In genomic region chr10:119246862-119247549, GRCh38 we compare ENCODE assay signal across 12 cellular contexts. TPM values are rescaled to one million over a fixed set of nuclear protein-coding genes. Genes with fewer than 3 reads are reported as not detected.
A peak's percentile ranks its signal among the peaks of the same experiment; 100 is the strongest.
DNase-seq lines count a peak whose midpoint lies in the region; ATAC-seq and TF ChIP-seq lines count a peak whose summit lies in the region.
"Had no signal": no experiment of that assay in that cellular context is flagged by ENCODE, and none has a peak within 500 bp of the region (broad histone marks: within the 10 kb centered on the region; RNA-seq: fewer than 3 reads in every experiment).

No MANE protein-coding gene starts in this region.

- H3K4me3 ChIP-seq in AG04450 (ENCODE audit: low read depth, low read length) (no peak overlapping the region), fibroblast of mammary gland (ENCODE audit: control insufficient read depth, low read depth, low read length) (no peak overlapping the region)
- H3K4me3 ChIP-seq: pancreas had no signal

- no peaks in the 10 kb centered on the region for H3K9me3 ChIP-seq in AG04450 (ENCODE audit: control insufficient read depth, insufficient read depth, low read length)
- H3K9me3 ChIP-seq: pancreas had no signal

- no peak overlapping the region for H3K4me3 Mint-ChIP-seq in T-helper 2 cell treated with Interferon-gamma antibody and Interleukin-4, amounts not matched to agents 5 μg/mL and 100 μg/mL, for 36 hours
- H3K4me3 Mint-ChIP-seq: CD8-positive, alpha-beta T cell; stimulated activated naive CD8-positive, alpha-beta T cell treated with anti-CD3 and anti-CD28 coated beads, Interleukin-15, Interleukin-2, amounts not matched to agents 100 ng/mL and 50 ng/mL, for 24 hours had no signal

- ATAC-seq in omental fat pad (ENCODE audit: low FRiP score), result peak; percentile 60
- ATAC-seq: CD8-positive, alpha-beta T cell had no signal

- H3K27me3 ChIP-seq in AG04450 (ENCODE audit: control insufficient read depth, insufficient read depth, low read length), result no peaks in the 10 kb centered on the region
- H3K27me3 ChIP-seq: pancreas had no signal

- peak overlapping the region; percentile 89 for H3K27ac ChIP-seq in AG04450 (ENCODE audit: low read depth, low read length)
- H3K27ac ChIP-seq: pancreas had no signal

- H3K9me3 Mint-ChIP-seq in T-helper 2 cell treated with Interferon-gamma antibody and Interleukin-4, amounts not matched to agents 5 μg/mL and 100 μg/mL, for 36 hours, result no peaks in the 10 kb centered on the region
- H3K9me3 Mint-ChIP-seq: CD8-positive, alpha-beta T cell; stimulated activated naive CD8-positive, alpha-beta T cell treated with anti-CD3 and anti-CD28 coated beads, Interleukin-15, Interleukin-2, amounts not matched to agents 100 ng/mL and 50 ng/mL, for 24 hours had no signal

- POLR2A ChIA-PET in AG04450 (lab: Yijun Ruan, JAX), result interaction anchor here (0.6 to 2.0 kb wide), 11 partner anchors 8 to 167 kb away, joined by 3 to 12 read pairs (median 6); partner anchors contain the start of gene GRK5

- H3K27me3 Mint-ChIP-seq in T-helper 2 cell treated with Interferon-gamma antibody and Interleukin-4, amounts not matched to agents 5 μg/mL and 100 μg/mL, for 36 hours (ENCODE audit: low read depth), result no peaks in the 10 kb centered on the region
- H3K27me3 Mint-ChIP-seq: stimulated activated naive CD8-positive, alpha-beta T cell treated with anti-CD3 and anti-CD28 coated beads, Interleukin-15, Interleukin-2, amounts not matched to agents 100 ng/mL and 50 ng/mL, for 24 hours had no signal

- CTCF ChIA-PET in AG04450 (lab: Charles Lee), result interaction anchor here (0.6 to 2.5 kb wide), 5 partner anchors 24 to 83 kb away, joined by 3 to 12 read pairs (median 5); no protein-coding TSS in a partner anchor

- peaks cover 7% of the 10 kb centered on the region for H3K36me3 Mint-ChIP-seq in T-helper 2 cell treated with Interferon-gamma antibody and Interleukin-4, amounts not matched to agents 5 μg/mL and 100 μg/mL, for 36 hours (ENCODE audit: low read depth)

- no peak for TF ChIP-seq CTCF in AG04450 (IDR thresholded peaks at IDR 0.05; ENCODE audit: low read depth, low read length)
- no peak for TF ChIP-seq CTCF in fibroblast of mammary gland (conservative IDR thresholded peaks at IDR 0.05; ENCODE audit: control insufficient read depth, insufficient read depth, low read depth, low read length)
- no peak for TF ChIP-seq CTCF in omental fat pad (IDR thresholded peaks at IDR 0.05)

- no peak overlapping the region for H3K27ac Mint-ChIP-seq in T-helper 2 cell treated with Interferon-gamma antibody and Interleukin-4, amounts not matched to agents 5 μg/mL and 100 μg/mL, for 36 hours
- H3K27ac Mint-ChIP-seq: CD8-positive, alpha-beta T cell; stimulated activated naive CD8-positive, alpha-beta T cell treated with anti-CD3 and anti-CD28 coated beads, Interleukin-15, Interleukin-2, amounts not matched to agents 100 ng/mL and 50 ng/mL, for 24 hours had no signal

- H3K4me1 Mint-ChIP-seq in T-helper 2 cell treated with Interferon-gamma antibody and Interleukin-4, amounts not matched to agents 5 μg/mL and 100 μg/mL, for 36 hours (ENCODE audit: low read depth), result peaks cover 15% of the 10 kb centered on the region

- DNase-seq in AG04450 (ENCODE audit: low read depth, low spot score), result peak; percentile 81
- peak; percentile 40 for DNase-seq in RPMI7951 (ENCODE audit: low read depth)
- peak; percentile 91 for DNase-seq in fibroblast of mammary gland (ENCODE audit: low read depth)
- DNase-seq in omental fat pad (ENCODE audit: low spot score), result no peak
- no peak for DNase-seq in activated effector memory CD4-positive, alpha-beta T cell treated with Interleukin-2 at 50 U/mL for 16 hours
- DNase-seq in T-helper 2 cell treated with Interferon-gamma antibody and Interleukin-4, amounts not matched to agents 5 μg/mL and 100 μg/mL, for 36 hours (ENCODE audit: low spot score), result no peak
- DNase-seq in activated CD8-positive, alpha-beta memory T cell treated with anti-CD3 and anti-CD28 coated beads for 24 hours, result no peak
- DNase-seq in NCI-H226, result no peak
- DNase-seq: CD8-positive, alpha-beta T cell; foreskin melanocyte; pancreas had no signal

RNA-seq across cellular contexts. Expression of gene GRK5, which starts 39.6 kb away (rescaled TPM):
- polyA plus RNA-seq in AG04450 (2011; rRNA removed), result 27.6 and 29.3 TPM in 2 replicates
- 20.3 and 24.3 TPM in 2 replicates for polyA minus RNA-seq in AG04450 (2011; rRNA and poly(A)+ RNA removed)
- total RNA-seq in RPMI7951 (2014; rRNA removed; shearing (Covaris generic)), result 2.7 and 2.9 TPM in 2 replicates
- total RNA-seq in omental fat pad, result 10 to 100 TPM; 15.9 to 53.8 (median 18.4) TPM

Comparison
In these comparisons a context has a peak if more than half of its experiments do, and no peak if none do; other contexts are left out.
1. DNase-seq: peak in AG04450 (single experiment), RPMI7951 (single experiment) and fibroblast of mammary gland (single experiment); none in omental fat pad (single experiment), activated effector memory CD4-positive, alpha-beta T cell treated with Interleukin-2 at 50 U/mL for 16 hours (single experiment), T-helper 2 cell treated with Interferon-gamma antibody and Interleukin-4, amounts not matched to agents 5 μg/mL and 100 μg/mL, for 36 hours (single experiment), activated CD8-positive, alpha-beta memory T cell treated with anti-CD3 and anti-CD28 coated beads for 24 hours (single experiment) and NCI-H226 (single experiment).